In the genomic region with DNA sequence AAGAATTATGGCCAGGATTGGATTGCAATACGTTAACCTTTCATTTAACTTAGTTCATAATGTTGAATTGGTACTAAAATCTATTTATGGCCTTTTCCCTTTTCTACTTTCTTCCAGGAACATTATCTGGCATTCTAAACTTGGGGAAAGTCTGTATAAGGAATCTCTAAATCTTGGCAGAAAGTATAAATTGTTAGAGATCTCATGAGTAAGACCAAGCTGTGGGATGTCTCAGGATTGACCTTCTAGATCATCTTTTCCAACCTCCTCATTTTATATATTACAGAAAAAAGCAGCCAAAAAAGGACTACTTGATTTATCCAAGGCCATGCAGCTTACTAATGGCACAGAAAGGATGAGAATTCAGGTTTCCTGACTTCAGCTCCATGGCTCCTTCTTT, we compare ENCODE assay signal across 21 cellular contexts.
"Had no signal": no experiment of that assay in that cellular context is flagged by ENCODE, and none has a peak within 500 bp of the region (broad histone marks: within the 10 kb centered on the region; RNA-seq: fewer than 3 reads in every experiment).

No MANE protein-coding gene starts in this region.

- ATAC-seq: activated CD8-positive, alpha-beta T cell treated with anti-CD3 and anti-CD28 coated beads, Interleukin-2, amount 10 ng/mL, durations not matched to agents 7 days and 5 days; gastroesophageal sphincter; right cardiac atrium; stimulated activated memory B cell treated with anti-CD40 and anti-IgM and Interleukin-4, amounts not matched to agents 10 μg/mL and 1 μg/mL and 100 μg/mL, for 72 hours had no signal

- H3K4me1 ChIP-seq: gastroesophageal sphincter, parathyroid adenoma, testis had no signal

- DNase-seq: activated CD4-positive, alpha-beta T cell treated with anti-CD3 and anti-CD28 coated beads, Interleukin-2, amount 50 U/mL, for 1 hour; activated CD4-positive, CD25-positive, alpha-beta regulatory T cell treated with anti-CD3 and anti-CD28 coated beads, Interleukin-2, amount 50 U/mL, for 72 hours; activated CD8-positive, alpha-beta T cell treated with anti-CD3 and anti-CD28 coated beads, Interleukin-2, amount 10 ng/mL, durations not matched to agents 7 days and 5 days; cortex of kidney; endodermal cell; head of caudate nucleus; hypothalamus; mesenchymal stem cell; nephron progenitor cell; right cardiac atrium; T-helper 1 cell; testis; trophoblast cell; WERI-Rb-1 had no signal

- H2AFZ ChIP-seq: parathyroid adenoma had no signal

- H3K79me2 ChIP-seq: parathyroid adenoma had no signal

- H3K27me3 ChIP-seq: gastroesophageal sphincter, testis, vagina had no signal

- H3K9ac ChIP-seq: parathyroid adenoma had no signal

- H3K27ac ChIP-seq: gastroesophageal sphincter, parathyroid adenoma, testis, vagina, WERI-Rb-1 had no signal

- H3K4me3 ChIP-seq: gastroesophageal sphincter, skin epidermis, testis, vagina had no signal

- FAIRE-seq: bronchial epithelial cell, TTC549 had no signal

- H3K36me3 ChIP-seq: gastroesophageal sphincter, vagina, WERI-Rb-1 had no signal

- H3K9me3 ChIP-seq: gastroesophageal sphincter, testis, vagina had no signal
